In the genomic region with DNA sequence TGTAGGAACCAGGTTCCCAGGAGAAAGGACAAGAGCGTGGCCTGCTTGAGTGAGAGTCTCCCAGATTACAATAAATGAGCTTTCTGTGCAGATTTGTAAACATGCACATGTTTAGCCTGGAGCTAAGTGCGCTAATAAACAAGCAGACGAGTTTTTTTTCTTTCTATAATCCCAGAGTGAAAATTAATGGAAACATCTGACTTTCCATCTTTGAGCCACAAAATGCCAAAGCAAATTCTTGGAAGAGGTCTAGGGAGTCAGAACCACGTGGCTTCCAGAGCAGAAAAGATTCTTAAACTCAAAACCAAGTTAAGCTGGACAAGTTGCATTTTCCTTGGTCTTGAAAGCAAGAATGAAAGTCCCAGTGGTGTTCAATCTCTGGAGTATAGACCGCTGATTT, we compare ENCODE assay signal across 1 cellular context.
TF ChIP-seq lines count a peak whose summit lies in the region.

No MANE protein-coding gene starts in this region.

TF ChIP-seq in GM23338, 12 proteins besides CTCF, POLR2A, EP300 and RAD21 (continued from another document):
- TF ChIP-seq, protein P1, sequence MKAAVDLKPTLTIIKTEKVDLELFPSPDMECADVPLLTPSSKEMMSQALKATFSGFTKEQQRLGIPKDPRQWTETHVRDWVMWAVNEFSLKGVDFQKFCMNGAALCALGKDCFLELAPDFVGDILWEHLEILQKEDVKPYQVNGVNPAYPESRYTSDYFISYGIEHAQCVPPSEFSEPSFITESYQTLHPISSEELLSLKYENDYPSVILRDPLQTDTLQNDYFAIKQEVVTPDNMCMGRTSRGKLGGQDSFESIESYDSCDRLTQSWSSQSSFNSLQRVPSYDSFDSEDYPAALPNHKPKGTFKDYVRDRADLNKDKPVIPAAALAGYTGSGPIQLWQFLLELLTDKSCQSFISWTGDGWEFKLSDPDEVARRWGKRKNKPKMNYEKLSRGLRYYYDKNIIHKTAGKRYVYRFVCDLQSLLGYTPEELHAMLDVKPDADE (IDR thresholded peaks at IDR 0.05), result no peak
- no peak for TF ChIP-seq JUNB (IDR thresholded peaks at IDR 0.05; ENCODE audit: unreplicated experiment)
- TF ChIP-seq CREB1 (CRISPR knock-in tag; IDR thresholded peaks at IDR 0.05; ENCODE audit: low read depth), result no peak
- TF ChIP-seq ZNF331 (CRISPR knock-in tag; IDR thresholded peaks at IDR 0.05; ENCODE audit: low read depth), result no peak
- TF ChIP-seq EZH2 (IDR thresholded peaks at IDR 0.05; ENCODE audit: low read depth, unreplicated experiment), result no peak
- TF ChIP-seq EZH2phosphoT487 (IDR thresholded peaks at IDR 0.05; ENCODE audit: unreplicated experiment), result no peak
- TF ChIP-seq NANOG (IDR thresholded peaks at IDR 0.05; ENCODE audit: borderline replicate concordance), result no peak
- TF ChIP-seq, protein P2, sequence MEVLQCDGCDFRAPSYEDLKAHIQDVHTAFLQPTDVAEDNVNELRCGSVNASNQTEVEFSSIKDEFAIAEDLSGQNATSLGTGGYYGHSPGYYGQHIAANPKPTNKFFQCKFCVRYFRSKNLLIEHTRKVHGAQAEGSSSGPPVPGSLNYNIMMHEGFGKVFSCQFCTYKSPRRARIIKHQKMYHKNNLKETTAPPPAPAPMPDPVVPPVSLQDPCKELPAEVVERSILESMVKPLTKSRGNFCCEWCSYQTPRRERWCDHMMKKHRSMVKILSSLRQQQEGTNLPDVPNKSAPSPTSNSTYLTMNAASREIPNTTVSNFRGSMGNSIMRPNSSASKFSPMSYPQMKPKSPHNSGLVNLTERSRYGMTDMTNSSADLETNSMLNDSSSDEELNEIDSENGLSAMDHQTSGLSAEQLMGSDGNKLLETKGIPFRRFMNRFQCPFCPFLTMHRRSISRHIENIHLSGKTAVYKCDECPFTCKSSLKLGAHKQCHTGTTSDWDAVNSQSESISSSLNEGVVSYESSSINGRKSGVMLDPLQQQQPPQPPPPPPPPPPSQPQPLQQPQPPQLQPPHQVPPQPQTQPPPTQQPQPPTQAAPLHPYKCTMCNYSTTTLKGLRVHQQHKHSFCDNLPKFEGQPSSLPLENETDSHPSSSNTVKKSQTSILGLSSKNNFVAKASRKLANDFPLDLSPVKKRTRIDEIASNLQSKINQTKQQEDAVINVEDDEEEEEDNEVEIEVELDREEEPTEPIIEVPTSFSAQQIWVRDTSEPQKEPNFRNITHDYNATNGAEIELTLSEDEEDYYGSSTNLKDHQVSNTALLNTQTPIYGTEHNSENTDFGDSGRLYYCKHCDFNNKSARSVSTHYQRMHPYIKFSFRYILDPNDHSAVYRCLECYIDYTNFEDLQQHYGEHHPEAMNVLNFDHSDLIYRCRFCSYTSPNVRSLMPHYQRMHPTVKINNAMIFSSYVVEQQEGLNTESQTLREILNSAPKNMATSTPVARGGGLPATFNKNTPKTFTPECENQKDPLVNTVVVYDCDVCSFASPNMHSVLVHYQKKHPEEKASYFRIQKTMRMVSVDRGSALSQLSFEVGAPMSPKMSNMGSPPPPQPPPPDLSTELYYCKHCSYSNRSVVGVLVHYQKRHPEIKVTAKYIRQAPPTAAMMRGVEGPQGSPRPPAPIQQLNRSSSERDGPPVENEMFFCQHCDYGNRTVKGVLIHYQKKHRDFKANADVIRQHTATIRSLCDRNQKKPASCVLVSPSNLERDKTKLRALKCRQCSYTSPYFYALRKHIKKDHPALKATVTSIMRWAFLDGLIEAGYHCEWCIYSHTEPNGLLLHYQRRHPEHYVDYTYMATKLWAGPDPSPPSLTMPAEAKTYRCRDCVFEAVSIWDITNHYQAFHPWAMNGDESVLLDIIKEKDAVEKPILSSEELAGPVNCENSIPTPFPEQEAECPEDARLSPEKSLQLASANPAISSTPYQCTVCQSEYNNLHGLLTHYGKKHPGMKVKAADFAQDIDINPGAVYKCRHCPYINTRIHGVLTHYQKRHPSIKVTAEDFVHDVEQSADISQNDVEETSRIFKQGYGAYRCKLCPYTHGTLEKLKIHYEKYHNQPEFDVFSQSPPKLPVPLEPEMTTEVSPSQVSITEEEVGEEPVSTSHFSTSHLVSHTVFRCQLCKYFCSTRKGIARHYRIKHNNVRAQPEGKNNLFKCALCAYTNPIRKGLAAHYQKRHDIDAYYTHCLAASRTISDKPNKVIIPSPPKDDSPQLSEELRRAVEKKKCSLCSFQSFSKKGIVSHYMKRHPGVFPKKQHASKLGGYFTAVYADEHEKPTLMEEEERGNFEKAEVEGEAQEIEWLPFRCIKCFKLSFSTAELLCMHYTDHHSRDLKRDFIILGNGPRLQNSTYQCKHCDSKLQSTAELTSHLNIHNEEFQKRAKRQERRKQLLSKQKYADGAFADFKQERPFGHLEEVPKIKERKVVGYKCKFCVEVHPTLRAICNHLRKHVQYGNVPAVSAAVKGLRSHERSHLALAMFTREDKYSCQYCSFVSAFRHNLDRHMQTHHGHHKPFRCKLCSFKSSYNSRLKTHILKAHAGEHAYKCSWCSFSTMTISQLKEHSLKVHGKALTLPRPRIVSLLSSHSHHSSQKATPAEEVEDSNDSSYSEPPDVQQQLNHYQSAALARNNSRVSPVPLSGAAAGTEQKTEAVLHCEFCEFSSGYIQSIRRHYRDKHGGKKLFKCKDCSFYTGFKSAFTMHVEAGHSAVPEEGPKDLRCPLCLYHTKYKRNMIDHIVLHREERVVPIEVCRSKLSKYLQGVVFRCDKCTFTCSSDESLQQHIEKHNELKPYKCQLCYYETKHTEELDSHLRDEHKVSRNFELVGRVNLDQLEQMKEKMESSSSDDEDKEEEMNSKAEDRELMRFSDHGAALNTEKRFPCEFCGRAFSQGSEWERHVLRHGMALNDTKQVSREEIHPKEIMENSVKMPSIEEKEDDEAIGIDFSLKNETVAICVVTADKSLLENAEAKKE (CRISPR knock-in tag; IDR thresholded peaks at IDR 0.05), result no peak
